In genomic region chrX:31098081-31098480, GRCh38 we compare ENCODE assay signal across 24 cellular contexts. TPM values are rescaled to one million over a fixed set of nuclear protein-coding genes. Genes with fewer than 3 reads are reported as not detected.
"Had no signal": no experiment of that assay in that cellular context is flagged by ENCODE, and none has a peak within 500 bp of the region (broad histone marks: within the 10 kb centered on the region; RNA-seq: fewer than 3 reads in every experiment).

No MANE protein-coding gene starts in this region.

- H3K27me3 ChIP-seq: MG63, SJCRH30 had no signal

- H3K36me3 ChIP-seq: MG63, SJCRH30 had no signal

- H3K9me3 ChIP-seq: MG63, SJCRH30 had no signal

- FAIRE-seq: HTR-8/SVneo had no signal

- DNase-seq: Karpas-422, KG1, MG63, NCI-H1092, NCI-H1105 treated with DMSO at 0.1 percent for 48 hours, NCI-H1417 treated with DMSO at 0.1 percent for 48 hours, NCI-H146, NCI-H1694 treated with DMSO at 0.1 percent for 48 hours, NCI-H1930, NCI-H2081, NCI-H2107, NCI-H2227 treated with DMSO at 0.1 percent for 48 hours, NCI-H524, NCI-H69, NCI-H774, PC-3, SHP77, SJCRH30 had no signal

- H3K4me3 ChIP-seq: MG63, SJCRH30 had no signal

- H3K27ac ChIP-seq: HL-60, RWPE1, SJCRH30 had no signal

- ATAC-seq: Panc1, PC-3 had no signal

RNA-seq across cellular contexts. Expression of gene FTHL17, which starts 26.2 kb away (rescaled TPM):
- total RNA-seq: NCI-H460, OCI-LY7, PC-3, SJCRH30 had no signal
